Comparison of ENCODE assay signal across 8 cellular contexts in the genomic region with DNA sequence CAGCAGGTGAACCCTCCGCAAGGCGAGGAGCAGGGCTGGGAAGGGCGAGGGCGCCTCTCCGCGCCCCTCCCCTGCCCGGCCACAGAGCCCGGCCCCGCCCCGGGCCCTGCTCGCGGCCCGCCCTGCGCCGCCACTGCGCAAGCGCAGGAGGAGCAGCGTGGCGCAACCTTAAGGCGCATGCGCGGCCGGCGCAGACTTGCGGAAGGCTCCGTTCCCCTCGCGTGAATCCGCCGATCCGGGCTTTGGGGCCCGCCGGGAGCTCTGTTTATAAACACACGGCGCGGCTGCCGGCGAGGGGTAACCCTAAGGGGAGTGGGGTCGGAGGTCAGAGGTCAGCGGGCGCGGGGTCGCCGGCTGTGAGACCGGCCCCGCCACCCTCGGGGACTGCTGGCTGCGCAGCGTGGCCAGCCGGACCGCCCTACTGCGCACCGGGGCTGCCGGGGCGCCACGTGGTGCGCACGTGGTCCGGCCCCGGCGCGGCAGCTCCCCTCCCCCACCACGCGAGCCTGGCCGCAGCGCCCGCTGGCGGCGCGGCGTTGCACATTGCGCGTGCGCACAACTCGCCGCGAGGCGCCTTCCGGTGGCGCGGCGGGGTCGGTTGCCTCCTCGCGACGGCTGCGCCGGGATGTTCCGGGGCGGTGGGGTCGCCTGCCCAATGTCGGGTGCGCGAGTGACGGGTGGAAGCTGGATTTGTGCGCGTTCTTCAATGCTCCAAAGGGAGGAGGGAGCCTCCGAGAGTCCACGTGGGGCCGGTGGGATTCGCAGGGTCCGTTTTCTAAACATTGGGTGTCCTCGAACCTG. TPM values are rescaled to one million over a fixed set of nuclear protein-coding genes. Genes with fewer than 3 reads are reported as not detected.
A peak's percentile ranks its signal among the peaks of the same experiment; 100 is the strongest.
DNase-seq lines count a peak whose midpoint lies in the region; ATAC-seq and TF ChIP-seq lines count a peak whose summit lies in the region.

No MANE protein-coding gene starts in this region.

- no peak overlapping the region for H2BK5ac ChIP-seq in mesendoderm (ENCODE audit: low read length)

- intact Hi-C loops in CD4-positive, alpha-beta memory T cell (cut with micrococcal nuclease), result loop anchor here (1.0 to 10.0 kb wide), 6 partner anchors 31 to 333 kb away; a partner anchor contains a TSS
- intact Hi-C loops in activated CD8-positive, alpha-beta T cell treated with anti-CD3 and anti-CD28 coated beads for 36 hours (cut with micrococcal nuclease), result loop anchor here (2.0 kb wide), 1 partner anchor 43 kb away; no protein-coding TSS in a partner anchor

- WGBS in mesendoderm (ENCODE audit: extremely low coverage, insufficient coverage, low lambda C conversion rate), result no CpG with 5 or more reads among the region's 103 CpGs

- H3K36me3 ChIP-seq in CD4-positive, alpha-beta memory T cell (ENCODE audit: insufficient read depth, low read length), result no peaks in the 10 kb centered on the region
- no peaks in the 10 kb centered on the region for H3K36me3 ChIP-seq in mesendoderm (ENCODE audit: control insufficient read depth, insufficient read depth, low read length)

- peaks cover 0 to 3% (median 0%) of the 10 kb centered on the region in 8 donors for H3K9me3 Mint-ChIP-seq in CD4-positive, alpha-beta memory T cell
- no peaks in the 10 kb centered on the region for H3K9me3 Mint-ChIP-seq in activated CD8-positive, alpha-beta T cell treated with anti-CD3 and anti-CD28 coated beads for 36 hours

- peak overlapping the region; percentile 63 for H3K9ac ChIP-seq in mesendoderm (ENCODE audit: low read length)

- TF ChIP-seq CTCF in activated CD8-positive, alpha-beta T cell treated with anti-CD3 and anti-CD28 coated beads for 36 hours (IDR thresholded peaks at IDR 0.05), result no peak

- no peak overlapping the region for H3K23ac ChIP-seq in mesendoderm (ENCODE audit: low read length)

- H3K36me3 Mint-ChIP-seq in CD4-positive, alpha-beta memory T cell, result peaks cover 0 to 2% of the 10 kb centered on the region in 2 donors
- H3K36me3 Mint-ChIP-seq in activated CD8-positive, alpha-beta T cell treated with anti-CD3 and anti-CD28 coated beads for 36 hours (ENCODE audit: low read depth), result peaks cover 3% of the 10 kb centered on the region

- peak; percentile 77 for ATAC-seq in GM19372 (IDR thresholded peaks at IDR 0.05; ENCODE audit: low read depth, unreplicated experiment)
- ATAC-seq in HG03521 (IDR thresholded peaks at IDR 0.05; ENCODE audit: unreplicated experiment), result peak; percentile 78
- peak; percentile 91 for ATAC-seq in activated CD8-positive, alpha-beta T cell treated with anti-CD3 and anti-CD28 coated beads for 36 hours

- peak; percentile 94 to 99 (median 98) for DNase-seq in CD4-positive, alpha-beta memory T cell
- DNase-seq in NCI-H774 (lab: John Stamatoyannopoulos, UW) (peak; percentile 92), mesendoderm (peak; percentile 92)
- DNase-seq in activated CD8-positive, alpha-beta T cell treated with anti-CD3 and anti-CD28 coated beads for 36 hours, result peak; percentile 97
- DNase-seq in effector CD4-positive, alpha-beta T cell, result peak; percentile 91
- peak; percentile 92 for DNase-seq in stimulated activated CD8-positive, alpha-beta memory T cell treated with anti-CD3 and anti-CD28 coated beads, Interleukin-15, amount 100 ng/mL, for 1 hour (ENCODE audit: low read depth)

- H3K9me3 ChIP-seq in CD4-positive, alpha-beta memory T cell (ENCODE audit: control insufficient read depth in 1 of 2, low read length in 2 of 2), result no peaks in the 10 kb centered on the region

- peak overlapping the region; percentile 75 for H3K56ac ChIP-seq in mesendoderm (ENCODE audit: low read length)

- POLR2A ChIA-PET in CD4-positive, alpha-beta memory T cell (lab: Charles Lee; ENCODE audit: partially characterized antibody), result interaction anchor here (0.6 to 4.0 kb wide), 28 partner anchors 9 to 404 kb away, joined by 3 to 216 read pairs (median 4); a partner anchor contains a TSS
- POLR2A ChIA-PET in activated CD8-positive, alpha-beta T cell treated with anti-CD3 and anti-CD28 coated beads for 36 hours (lab: Charles Lee), result interaction anchor here (0.6 to 3.2 kb wide), 28 partner anchors 9 to 230 kb away, joined by 3 to 62 read pairs (median 4); a partner anchor contains a TSS

- H2AK5ac ChIP-seq in mesendoderm (ENCODE audit: low read length), result no peak overlapping the region

- no peaks in the 10 kb centered on the region for H3K27me3 ChIP-seq in CD4-positive, alpha-beta memory T cell (ENCODE audit: insufficient read depth, low read length)
- no peaks in the 10 kb centered on the region for H3K27me3 ChIP-seq in mesendoderm (ENCODE audit: insufficient read depth, low read length, poor library complexity)

- peak overlapping the region; percentile 60 for H3K27ac ChIP-seq in CD4-positive, alpha-beta memory T cell (ENCODE audit: low read depth, low read length)
- H3K27ac ChIP-seq in mesendoderm (ENCODE audit: low read depth, low read length), result peak overlapping the region; percentile 23

- no peak overlapping the region for H2BK15ac ChIP-seq in mesendoderm (replicated peaks; ENCODE audit: low read depth)

- H3K27ac Mint-ChIP-seq in CD4-positive, alpha-beta memory T cell, result peak overlapping the region; percentile 93 to 97 (median 95)
- peak overlapping the region; percentile 92 for H3K27ac Mint-ChIP-seq in activated CD8-positive, alpha-beta T cell treated with anti-CD3 and anti-CD28 coated beads for 36 hours

- H3K4ac ChIP-seq in mesendoderm (ENCODE audit: low read depth, low read length), result no peak overlapping the region

- no peak overlapping the region for H2BK120ac ChIP-seq in mesendoderm (ENCODE audit: low read depth, low read length)

- H4K5ac ChIP-seq in mesendoderm (ENCODE audit: low read length), result peak overlapping the region; percentile 23

- no peak overlapping the region for H4K8ac ChIP-seq in mesendoderm (ENCODE audit: low read depth, low read length)

- no peaks in the 10 kb centered on the region for H3K79me1 ChIP-seq in mesendoderm (ENCODE audit: low read length)

- peaks cover 9 to 19% (median 14%) of the 10 kb centered on the region in 4 donors for H3K4me1 Mint-ChIP-seq in CD4-positive, alpha-beta memory T cell
- peaks cover 5% of the 10 kb centered on the region for H3K4me1 Mint-ChIP-seq in activated CD8-positive, alpha-beta T cell treated with anti-CD3 and anti-CD28 coated beads for 36 hours (ENCODE audit: low read depth)

- H3K4me1 ChIP-seq in CD4-positive, alpha-beta memory T cell (ENCODE audit: insufficient read depth, low read length), result peaks cover 16% of the 10 kb centered on the region
- H3K4me1 ChIP-seq in mesendoderm (ENCODE audit: control insufficient read depth, low read depth, low read length), result no peaks in the 10 kb centered on the region

- no peaks in the 10 kb centered on the region for H3K27me3 Mint-ChIP-seq in CD4-positive, alpha-beta memory T cell
- no peaks in the 10 kb centered on the region for H3K27me3 Mint-ChIP-seq in activated CD8-positive, alpha-beta T cell treated with anti-CD3 and anti-CD28 coated beads for 36 hours

- CTCF ChIA-PET in CD4-positive, alpha-beta memory T cell (lab: Charles Lee; ENCODE audit: partially characterized antibody), result interaction anchor here (0.7 to 2.3 kb wide), 14 partner anchors 12 to 134 kb away, joined by 3 to 50 read pairs (median 4); a partner anchor contains a TSS
- CTCF ChIA-PET in activated CD8-positive, alpha-beta T cell treated with anti-CD3 and anti-CD28 coated beads for 36 hours (lab: Charles Lee), result interaction anchor here (0.6 to 2.7 kb wide), 13 partner anchors 10 to 113 kb away, joined by 3 to 15 read pairs (median 4); a partner anchor contains a TSS

- peak overlapping the region; percentile 83 to 92 (median 87) for H3K4me3 Mint-ChIP-seq in CD4-positive, alpha-beta memory T cell
- peak overlapping the region; percentile 90 for H3K4me3 Mint-ChIP-seq in activated CD8-positive, alpha-beta T cell treated with anti-CD3 and anti-CD28 coated beads for 36 hours

- H3K79me2 ChIP-seq in mesendoderm (ENCODE audit: control insufficient read depth, insufficient read depth, low read length), result no peaks in the 10 kb centered on the region

- H3K4me3 ChIP-seq in CD4-positive, alpha-beta memory T cell (ENCODE audit: low read length in 2 of 2), result peak overlapping the region; percentile 70 to 74
- H3K4me3 ChIP-seq in mesendoderm (ENCODE audit: low read length), result peak overlapping the region; percentile 32

- H3K18ac ChIP-seq in mesendoderm (ENCODE audit: low read length), result peak overlapping the region; percentile 36

- H3K4me2 ChIP-seq in mesendoderm (ENCODE audit: low read length), result peak overlapping the region; percentile 43

RNA-seq across cellular contexts. Expression of a gene that starts 40.2 kb away (rescaled TPM):
- 10 to 100 TPM; 52.9 to 53.3 TPM for total RNA-seq in CD4-positive, alpha-beta memory T cell
- 1 to 10 TPM; 1.3 to 5.0 TPM for polyA plus RNA-seq in CD4-positive, alpha-beta memory T cell
- 10 to 100 TPM; 38.5 to 39.6 TPM for total RNA-seq in activated CD8-positive, alpha-beta T cell treated with anti-CD3 and anti-CD28 coated beads for 36 hours
- polyA plus RNA-seq in mesendoderm (2013, experiment 1 of 2), result 4.5 TPM
- 4.1 TPM for polyA plus RNA-seq in mesendoderm (2013, experiment 2 of 2)

Comparison
In these comparisons a context has a peak if more than half of its experiments do, and no peak if none do; other contexts are left out.
1. Peak in every context shown above with its lines: DNase-seq, ATAC-seq, H3K4me3 ChIP-seq and H3K27ac ChIP-seq.